ENCODE assay signal across 1 cellular context in genomic region chr2:8357738-8358137, GRCh38.
TF ChIP-seq lines count a peak whose summit lies in the region.

No MANE protein-coding gene starts in this region.

TF ChIP-seq in GM12878, 131 proteins besides CTCF, POLR2A, EP300 and RAD21 (continued from another document):
- TF ChIP-seq CREM (IDR thresholded peaks at IDR 0.05; ENCODE audit: low read depth) (no peak), PRDM15 (CRISPR knock-in tag; IDR thresholded peaks at IDR 0.05) (no peak), RELA (IDR thresholded peaks at IDR 0.05; ENCODE audit: borderline replicate concordance, partially characterized antibody) (no peak), TCF12 (IDR thresholded peaks at IDR 0.05; ENCODE audit: low read depth, low read length) (no peak), YBX1 (IDR thresholded peaks at IDR 0.05) (no peak), IKZF1 (conservative IDR thresholded peaks at IDR 0.05) (no peak), MYC (IDR thresholded peaks at IDR 0.05; ENCODE audit: insufficient read depth, insufficient read length, insufficient replicate concordance, low read length, severe bottlenecking) (no peak), TBL1XR1 (IDR thresholded peaks at IDR 0.05; ENCODE audit: low read depth, low read length) (no peak), ZBTB40 (IDR thresholded peaks at IDR 0.05; ENCODE audit: borderline replicate concordance) (no peak), KAT2A (conservative IDR thresholded peaks at IDR 0.05; ENCODE audit: control insufficient read depth, low read depth, low read length) (no peak)
